ENCODE assay signal across 10 cellular contexts in genomic region chr1:89465201-89465600, GRCh38. TPM values are rescaled to one million over a fixed set of nuclear protein-coding genes. Genes with fewer than 3 reads are reported as not detected.
DNase-seq lines count a peak whose midpoint lies in the region; ATAC-seq lines count a peak whose summit lies in the region.
"Had no signal": no experiment of that assay in that cellular context is flagged by ENCODE, and none has a peak within 500 bp of the region (broad histone marks: within the 10 kb centered on the region; RNA-seq: fewer than 3 reads in every experiment).

No MANE protein-coding gene starts in this region.

- DNase-seq in activated naive CD4-positive, alpha-beta T cell treated with anti-CD3 and anti-CD28 coated beads, Interleukin-2, amount 50 U/mL, for 72 hours (ENCODE audit: low spot score in 2 of 2): peak in 1 of 2 donors; percentile 19
- DNase-seq in activated naive CD4-positive, alpha-beta T cell treated with Interleukin-2 at 50 U/mL for 16 hours: no peak
- DNase-seq in T-helper 17 cell (no peak), kidney glomerular epithelial cell (lab: John Stamatoyannopoulos, UW) (no peak), NCI-H2171 treated with DMSO at 0.1 percent for 48 hours (lab: John Stamatoyannopoulos, UW) (no peak)
- peak; percentile 23 for DNase-seq in stimulated activated naive CD8-positive, alpha-beta T cell treated with anti-CD3 and anti-CD28 coated beads, Interleukin-15, Interleukin-2, amounts not matched to agents 100 U/mL and 50 U/mL, for 24 hours
- DNase-seq: NCI-H1048, thyroid gland had no signal

- H3K4me1 Mint-ChIP-seq in T-helper 17 cell: peaks cover 21% of the 10 kb centered on the region

- peaks cover 86% of the 10 kb centered on the region for H3K27me3 Mint-ChIP-seq in T-helper 17 cell

- H3K9me3 ChIP-seq in T-helper 17 cell (ENCODE audit: control insufficient read depth, low read length, poor library complexity, severe bottlenecking): no peaks in the 10 kb centered on the region
- H3K9me3 ChIP-seq: thyroid gland had no signal

- H3K9me3 Mint-ChIP-seq in activated naive CD4-positive, alpha-beta T cell treated with anti-CD3 and anti-CD28 coated beads, Interleukin-2, amount 50 U/mL, for 72 hours: no peaks in the 10 kb centered on the region

- peak overlapping the region in 1 of 2 donors; percentile 52 for H3K27ac Mint-ChIP-seq in activated naive CD4-positive, alpha-beta T cell treated with anti-CD3 and anti-CD28 coated beads, Interleukin-2, amount 50 U/mL, for 72 hours
- H3K27ac Mint-ChIP-seq in T-helper 17 cell: no peak overlapping the region

- H3K4me3 Mint-ChIP-seq in T-helper 17 cell: no peak overlapping the region

- peak; percentile 92 to 96 for ATAC-seq in activated naive CD4-positive, alpha-beta T cell treated with anti-CD3 and anti-CD28 coated beads, Interleukin-2, amount 50 U/mL, for 72 hours
- ATAC-seq in HG02938 (IDR thresholded peaks at IDR 0.05; ENCODE audit: unreplicated experiment) (peak; percentile 91), T-helper 17 cell (peak; percentile 27), GM21825 (IDR thresholded peaks at IDR 0.05; ENCODE audit: unreplicated experiment) (no peak)
- ATAC-seq in stimulated activated naive CD8-positive, alpha-beta T cell treated with anti-CD3 and anti-CD28 coated beads, Interleukin-15, Interleukin-2, amounts not matched to agents 100 U/mL and 50 U/mL, for 24 hours: peak; percentile 93

- H3K36me3 Mint-ChIP-seq in activated naive CD4-positive, alpha-beta T cell treated with anti-CD3 and anti-CD28 coated beads, Interleukin-2, amount 50 U/mL, for 72 hours: peaks cover 0 to 5% of the 10 kb centered on the region in 2 donors
- peaks cover 10% of the 10 kb centered on the region for H3K36me3 Mint-ChIP-seq in T-helper 17 cell (ENCODE audit: low read depth)

RNA-seq across cellular contexts. Expression of gene LRRC8B, which starts 59.4 kb away (rescaled TPM):
- 10 to 100 TPM; 31.1 to 47.9 TPM for total RNA-seq in activated naive CD4-positive, alpha-beta T cell treated with anti-CD3 and anti-CD28 coated beads, Interleukin-2, amount 50 U/mL, for 72 hours
- total RNA-seq in T-helper 17 cell: 10 to 100 TPM; 12.1 to 24.0 TPM
